In genomic region chr14:100409016-100409385, GRCh38 we compare ENCODE assay signal across 1 cellular context.
TF ChIP-seq lines count a peak whose summit lies in the region.

No MANE protein-coding gene starts in this region.

TF ChIP-seq in GM23338, 12 proteins besides CTCF, POLR2A, EP300 and RAD21 (continued from another document):
- no peak for TF ChIP-seq ZNF462 (CRISPR knock-in tag; IDR thresholded peaks at IDR 0.05)
- TF ChIP-seq CREB1 (CRISPR knock-in tag; IDR thresholded peaks at IDR 0.05; ENCODE audit: low read depth) = no peak
- TF ChIP-seq ETS1 (IDR thresholded peaks at IDR 0.05) = no peak
- TF ChIP-seq POLR2AphosphoS5 (IDR thresholded peaks at IDR 0.05; ENCODE audit: low read depth) = no peak
- no peak for TF ChIP-seq REST (IDR thresholded peaks at IDR 0.05; ENCODE audit: unreplicated experiment)
- no peak for TF ChIP-seq STAT1 (IDR thresholded peaks at IDR 0.05; ENCODE audit: unreplicated experiment)
- TF ChIP-seq ZNF331 (CRISPR knock-in tag; IDR thresholded peaks at IDR 0.05; ENCODE audit: low read depth) = no peak
